ENCODE assay signal across 8 cellular contexts in the genomic region with DNA sequence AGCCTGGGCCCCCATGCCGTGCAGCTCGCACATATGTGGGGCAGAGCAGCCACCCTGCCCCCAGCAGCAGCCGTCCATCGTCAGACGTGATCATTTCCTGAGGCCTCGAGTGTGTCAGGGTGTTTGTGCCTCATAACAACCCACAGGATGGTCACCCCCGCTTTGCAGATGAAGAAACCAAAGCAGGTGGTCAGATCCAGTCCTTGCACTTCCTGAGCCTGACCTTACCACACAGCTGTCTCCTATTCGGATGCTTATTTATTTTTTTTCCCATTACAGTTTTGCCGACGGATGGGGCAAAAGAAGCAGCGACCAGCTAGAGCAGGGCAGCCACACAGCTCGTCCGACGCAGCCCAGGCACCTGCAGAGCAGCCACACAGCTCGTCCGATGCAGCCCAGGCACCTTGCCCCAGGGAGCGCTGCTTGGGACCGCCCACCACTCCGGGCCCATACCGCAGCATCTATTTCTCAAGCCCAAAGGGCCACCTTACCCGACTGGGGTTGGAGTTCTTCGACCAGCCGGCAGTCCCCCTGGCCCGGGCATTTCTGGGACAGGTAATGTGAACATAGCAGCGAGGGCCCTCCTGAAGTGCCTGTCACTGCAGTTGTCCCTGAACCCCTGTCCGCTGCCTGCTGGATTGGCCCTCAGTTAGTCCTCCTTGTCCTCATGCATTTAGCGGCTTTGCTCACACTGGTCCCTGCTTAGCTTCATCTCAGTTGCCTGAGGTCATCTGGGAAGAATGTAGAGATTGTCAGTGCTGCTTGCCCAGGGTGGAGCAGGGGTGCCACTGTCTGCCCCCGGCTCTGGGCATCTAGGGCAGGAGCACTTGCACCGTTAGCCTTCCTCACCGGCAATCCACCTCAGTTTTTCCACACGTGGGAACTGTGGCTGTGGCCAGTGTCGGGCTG. TPM values are rescaled to one million over a fixed set of nuclear protein-coding genes. Genes with fewer than 3 reads are reported as not detected.
DNase-seq lines count a peak whose midpoint lies in the region; ATAC-seq, FAIRE-seq and TF ChIP-seq lines count a peak whose summit lies in the region.

No MANE protein-coding gene starts in this region.

- no peak for ATAC-seq in GM18861 (IDR thresholded peaks at IDR 0.05; ENCODE audit: unreplicated experiment)

- TF ChIP-seq POLR2A in H1 (IDR thresholded peaks at IDR 0.05; ENCODE audit: control extremely low read depth in 1 of 2, low read depth in 2 of 2, low read length in 2 of 2): no peak

- no peak overlapping the region for H2BK120ac ChIP-seq in H1 (replicated peaks; ENCODE audit: low read depth, low read length)

- no peak overlapping the region for H2BK5ac ChIP-seq in H1 (ENCODE audit: low read depth, low read length)

- DNase-seq in H1 (ENCODE audit: low read depth in 1 of 2, low spot score in 2 of 2) (no peak), NCI-H2227 treated with DMSO at 0.1 percent for 48 hours (lab: John Stamatoyannopoulos, UW) (no peak), HuH-7.5 (ENCODE audit: low spot score) (no peak), GM10266 (ENCODE audit: extremely low spot score) (no peak)

- no peak overlapping the region for H3K56ac ChIP-seq in H1 (replicated peaks; ENCODE audit: insufficient read length, low read depth, low read length)

- no peaks in the 10 kb centered on the region for H3F3A ChIP-seq in DOHH2 (ENCODE audit: control insufficient read depth, insufficient read depth)

- H3K79me1 ChIP-seq in H1 (ENCODE audit: low read depth, low read length): no peaks in the 10 kb centered on the region

- no peak overlapping the region for H3K27ac ChIP-seq in DOHH2 (ENCODE audit: low read depth, low read length)
- H3K27ac ChIP-seq in OCI-LY3 (ENCODE audit: low read length): no peak overlapping the region
- no peak overlapping the region for H3K27ac ChIP-seq in H1 (ENCODE audit: low read depth, low read length)
- peak overlapping the region; percentile 32 for H3K27ac ChIP-seq in parathyroid adenoma

- H3K9me2 ChIP-seq in DOHH2 (replicated peaks; ENCODE audit: control insufficient read depth, low read length): no peaks in the 10 kb centered on the region

- CTCF ChIA-PET in H1 (lab: Charles Lee; ENCODE audit: partially characterized antibody): interaction anchor here (1.0 to 25.7 kb wide), 4 partner anchors 10 to 102 kb away, joined by 3 to 856 read pairs (median 20); a partner anchor contains a TSS

- H3K23me2 ChIP-seq in H1 (ENCODE audit: low read depth, low read length): peaks cover 15% of the 10 kb centered on the region; the same call in 1 of the 2 replicates

- TF ChIP-seq EP300 in H1 (IDR thresholded peaks at IDR 0.05; ENCODE audit: borderline replicate concordance in 1 of 2, low read depth in 2 of 2, low read length in 2 of 2): no peak

- H3K4me2 ChIP-seq in DOHH2 (ENCODE audit: low read length) (peak overlapping the region; percentile 83), OCI-LY3 (ENCODE audit: low read length) (peak overlapping the region; percentile 85), H1 (ENCODE audit: insufficient read depth in 1 of 2, low read depth in 2 of 2, low read length in 2 of 2) (peak overlapping the region; percentile 92 to 95; a peak in 3 of 4 replicates), parathyroid adenoma (ENCODE audit: low read length) (peak overlapping the region; percentile 67)

- peak overlapping the region; percentile 83 for H3K9ac ChIP-seq in OCI-LY3 (ENCODE audit: low read length)
- H3K9ac ChIP-seq in H1 (replicated peaks in 1 of 4; ENCODE audit: extremely low read depth in 1 of 4, low read depth in 3 of 4, low read length in 3 of 4): no peak overlapping the region
- no peak overlapping the region for H3K9ac ChIP-seq in parathyroid adenoma

- no peak overlapping the region for H4K91ac ChIP-seq in H1 (replicated peaks; ENCODE audit: insufficient read length, low read length)

- 85% methylated on average over 32 of the region's 32 CpGs; no CpG with 5 or more reads in 1 of the 2 experiments for WGBS in H1 (ENCODE audit: extremely low coverage in 1 of 2, insufficient coverage in 1 of 2, insufficient read length in 1 of 2, insufficient replicate concordance in 2 of 2, low coverage in 1 of 2, low lambda C conversion rate in 2 of 2, missing lambda C conversion rate in 1 of 2), 2 experiments

- TF ChIP-seq RAD21 in H1 (IDR thresholded peaks at IDR 0.05 in 1 of 2, conservative IDR thresholded peaks at IDR 0.05 in 1 of 2; ENCODE audit: low read depth in 2 of 2, low read length in 2 of 2): no peak

- H3K27me3 ChIP-seq in DOHH2 (ENCODE audit: control insufficient read depth, low read length) (peaks cover under 1% of the 10 kb centered on the region; the same call in 1 of the 2 replicates), OCI-LY3 (ENCODE audit: low read depth, low read length) (no peaks in the 10 kb centered on the region), H1 (replicated peaks in 1 of 4; ENCODE audit: control insufficient read depth in 3 of 4, extremely low read depth in 1 of 4, insufficient read depth in 3 of 4, low read length in 3 of 4) (peaks cover 0 to 4% (median 2%) of the 10 kb centered on the region in 4 experiments; a peak in 3 of 7 replicates), parathyroid adenoma (ENCODE audit: control insufficient read depth, insufficient read depth, low read length) (no peaks in the 10 kb centered on the region)

- no peak overlapping the region for H2BK15ac ChIP-seq in H1 (ENCODE audit: low read length)

- no peak overlapping the region for H4K8ac ChIP-seq in H1 (ENCODE audit: extremely low read depth, insufficient read depth, low read length)

- FAIRE-seq in H1 (lab: Jason Lieb, UNC): no peak

- no peak overlapping the region for H3K4ac ChIP-seq in H1 (replicated peaks; ENCODE audit: insufficient read length, low read depth, low read length)

- H3K14ac ChIP-seq in H1 (ENCODE audit: insufficient read length): no peak overlapping the region

- no peak overlapping the region for H2BK12ac ChIP-seq in H1 (ENCODE audit: low read depth, low read length)

- peak overlapping the region; percentile 75 for H3K4me3 ChIP-seq in DOHH2 (ENCODE audit: low read length)
- H3K4me3 ChIP-seq in OCI-LY3 (ENCODE audit: low read length): peak overlapping the region; percentile 92
- H3K4me3 ChIP-seq in H1 (ENCODE audit: extremely low read depth in 1 of 4, insufficient read depth in 2 of 4, low read depth in 3 of 4, low read length in 4 of 4): 0 out of 8 replicates have a peak overlapping the region, but pooled peaks of 1 of the 4 experiments have one; percentile 61
- no peak overlapping the region for H3K4me3 ChIP-seq in parathyroid adenoma (ENCODE audit: low read depth, low read length)

- H2BK20ac ChIP-seq in H1 (ENCODE audit: low read length): no peak overlapping the region

- H2AFZ ChIP-seq in OCI-LY3 (ENCODE audit: low read depth, low read length) (no peak overlapping the region), H1 (ENCODE audit: low read length) (no peak overlapping the region), parathyroid adenoma (no peak overlapping the region)

- H3K4me1 ChIP-seq in DOHH2 (ENCODE audit: control insufficient read depth, low read length): peaks cover 25% of the 10 kb centered on the region
- H3K4me1 ChIP-seq in OCI-LY3 (ENCODE audit: low read length): peaks cover 28% of the 10 kb centered on the region
- H3K4me1 ChIP-seq in H1 (replicated peaks in 1 of 4; ENCODE audit: control insufficient read depth in 3 of 4, insufficient read depth in 4 of 4, low read length in 3 of 4): peaks cover 6 to 47% (median 28%) of the 10 kb centered on the region in 4 experiments
- peaks cover 12% of the 10 kb centered on the region for H3K4me1 ChIP-seq in parathyroid adenoma

- H3K79me2 ChIP-seq in DOHH2 (ENCODE audit: control insufficient read depth, low read length): peaks cover 7% of the 10 kb centered on the region
- H3K79me2 ChIP-seq in OCI-LY3 (ENCODE audit: low read length): peaks cover 19% of the 10 kb centered on the region
- H3K79me2 ChIP-seq in H1 (ENCODE audit: control insufficient read depth in 1 of 2, insufficient read depth in 2 of 2, low read length in 2 of 2): no peaks in the 10 kb centered on the region
- H3K79me2 ChIP-seq in parathyroid adenoma: no peaks in the 10 kb centered on the region

- H2AK5ac ChIP-seq in H1 (ENCODE audit: low read depth, low read length): no peak overlapping the region

- POLR2A ChIA-PET in H1 (lab: Charles Lee; ENCODE audit: partially characterized antibody): interaction anchor here (1.0 to 3.2 kb wide), 7 partner anchors 9 to 26 kb away, joined by 3 to 19 read pairs (median 3); a partner anchor contains a TSS

- H3K9me3 ChIP-seq in DOHH2 (ENCODE audit: control insufficient read depth, insufficient read depth, low read length) (no peaks in the 10 kb centered on the region), OCI-LY3 (ENCODE audit: insufficient read depth, low read length) (no peaks in the 10 kb centered on the region), H1 (ENCODE audit: insufficient read depth in 2 of 2, low read depth in 1 of 2, low read length in 1 of 2) (no peaks in the 10 kb centered on the region), parathyroid adenoma (ENCODE audit: control insufficient read depth, low read length) (no peaks in the 10 kb centered on the region)

- H4K5ac ChIP-seq in H1 (ENCODE audit: insufficient read length, low read depth, low read length): no peak overlapping the region

- H3K36me3 ChIP-seq in DOHH2 (ENCODE audit: control insufficient read depth, low read length): peaks cover 17% of the 10 kb centered on the region; the same call in 1 of the 2 replicates
- H3K36me3 ChIP-seq in OCI-LY3 (replicated peaks; ENCODE audit: low read depth, low read length): peaks cover 33% of the 10 kb centered on the region
- peaks cover 0 to 2% (median 0%) of the 10 kb centered on the region in 4 experiments; a peak in 1 of 8 replicates for H3K36me3 ChIP-seq in H1 (ENCODE audit: control insufficient read depth in 2 of 4, insufficient read depth in 4 of 4, low read length in 3 of 4)
- H3K36me3 ChIP-seq in parathyroid adenoma (ENCODE audit: control insufficient read depth, insufficient read depth, low read length): no peaks in the 10 kb centered on the region

- H4K20me1 ChIP-seq in DOHH2 (ENCODE audit: control insufficient read depth, insufficient read depth, low read depth, low read length) (no peaks in the 10 kb centered on the region), OCI-LY3 (ENCODE audit: insufficient read depth, low read length) (no peaks in the 10 kb centered on the region), H1 (replicated peaks in 1 of 2; ENCODE audit: control insufficient read depth in 1 of 2, insufficient read depth in 2 of 2, low read length in 2 of 2) (peaks cover 2 to 5% of the 10 kb centered on the region in 2 experiments)

- TF ChIP-seq CTCF in DOHH2 (IDR thresholded peaks at IDR 0.05; ENCODE audit: low read depth, low read length, poor library complexity, severe bottlenecking): no peak
- TF ChIP-seq CTCF in OCI-LY3 (IDR thresholded peaks at IDR 0.05; ENCODE audit: low read depth, low read length): no peak
- TF ChIP-seq CTCF in H1 (IDR thresholded peaks at IDR 0.05; ENCODE audit: control extremely low read depth in 1 of 3, insufficient read depth in 1 of 3, low read depth in 1 of 3, low read length in 3 of 3): no peak
- TF ChIP-seq CTCF in parathyroid adenoma (IDR thresholded peaks at IDR 0.05): no peak
- TF ChIP-seq CTCF in GM10266 (IDR thresholded peaks at IDR 0.05; ENCODE audit: control insufficient read depth, insufficient read depth, low read depth, missing control alignments): no peak

- no peak overlapping the region for H3K23ac ChIP-seq in H1 (ENCODE audit: insufficient read length)

- no peak overlapping the region for H3K18ac ChIP-seq in H1 (ENCODE audit: extremely low read depth, low read length)

RNA-seq across cellular contexts. Expression of a gene that starts 1.4 kb away (rescaled TPM):
- 35.8 and 37.6 TPM in 2 replicates for total RNA-seq in H1 (2021; fragmentation: NEBNext Ultra II Directional; extraction: Animal tissue kit (Norgen Biotek cat#: 25700))
- 83.7 and 107 TPM in 2 replicates for polyA plus RNA-seq in H1 (2011; rRNA removed)
- polyA plus RNA-seq in H1 (2011; cell fraction: cytosol; rRNA removed): 62.4 TPM
- 62.1 TPM for polyA plus RNA-seq in H1 (2011; cell fraction: nucleus; rRNA removed)
- polyA plus RNA-seq in H1 (2012, experiment 1 of 2): 28.1 to 43.9 TPM (median 40.6 TPM) in 4 replicates
- 59.4 TPM for polyA plus RNA-seq in H1 (2012, experiment 2 of 2)
- 57.3 TPM for polyA plus RNA-seq in H1 (2013, experiment 1 of 2)
- polyA plus RNA-seq in H1 (2013, experiment 2 of 2): 56.6 TPM
- 7.2 and 9.8 TPM in 2 replicates for polyA minus RNA-seq in H1 (2011; rRNA and poly(A)+ RNA removed)
- polyA minus RNA-seq in H1 (2011; cell fraction: cytosol; rRNA and poly(A)+ RNA removed): 31.9 TPM
- 21.6 TPM for polyA minus RNA-seq in H1 (2011; cell fraction: nucleus; rRNA and poly(A)+ RNA removed)

RNA-seq across cellular contexts. Expression of a gene that starts 7.0 kb away (rescaled TPM):
- 32.5 and 37.4 TPM in 2 replicates for total RNA-seq in H1 (2021; fragmentation: NEBNext Ultra II Directional; extraction: Animal tissue kit (Norgen Biotek cat#: 25700))
- 51.6 and 76.9 TPM in 2 replicates for polyA plus RNA-seq in H1 (2011; rRNA removed)
- polyA plus RNA-seq in H1 (2011; cell fraction: cytosol; rRNA removed): 45.9 TPM
- polyA plus RNA-seq in H1 (2011; cell fraction: nucleus; rRNA removed): 462 TPM
- 29.1 to 43.2 TPM (median 40.3 TPM) in 4 replicates for polyA plus RNA-seq in H1 (2012, experiment 1 of 2)
- 31.7 TPM for polyA plus RNA-seq in H1 (2012, experiment 2 of 2)
- polyA plus RNA-seq in H1 (2013, experiment 1 of 2): 41.3 TPM
- polyA plus RNA-seq in H1 (2013, experiment 2 of 2): 37.4 TPM
- 21.8 and 30.8 TPM in 2 replicates for polyA minus RNA-seq in H1 (2011; rRNA and poly(A)+ RNA removed)
- 18.2 TPM for polyA minus RNA-seq in H1 (2011; cell fraction: cytosol; rRNA and poly(A)+ RNA removed)
- polyA minus RNA-seq in H1 (2011; cell fraction: nucleus; rRNA and poly(A)+ RNA removed): 49.7 TPM

RNA-seq across cellular contexts. Expression of a gene that starts 25.8 kb away (rescaled TPM):
- total RNA-seq in H1 (2021; fragmentation: NEBNext Ultra II Directional; extraction: Animal tissue kit (Norgen Biotek cat#: 25700)): 49.6 and 58.4 TPM in 2 replicates
- 45.2 and 53.0 TPM in 2 replicates for polyA plus RNA-seq in H1 (2011; rRNA removed)
- polyA plus RNA-seq in H1 (2011; cell fraction: cytosol; rRNA removed): 75.6 TPM
- 48.5 TPM for polyA plus RNA-seq in H1 (2011; cell fraction: nucleus; rRNA removed)
- polyA plus RNA-seq in H1 (2012, experiment 1 of 2): 62.8 to 118 TPM (median 92.7 TPM) in 4 replicates
- polyA plus RNA-seq in H1 (2012, experiment 2 of 2): 122 TPM
- 52.3 TPM for polyA plus RNA-seq in H1 (2013, experiment 1 of 2)
- 51.6 TPM for polyA plus RNA-seq in H1 (2013, experiment 2 of 2)
- 20.7 and 26.8 TPM in 2 replicates for polyA minus RNA-seq in H1 (2011; rRNA and poly(A)+ RNA removed)
- polyA minus RNA-seq in H1 (2011; cell fraction: cytosol; rRNA and poly(A)+ RNA removed): 21.7 TPM
- polyA minus RNA-seq in H1 (2011; cell fraction: nucleus; rRNA and poly(A)+ RNA removed): 18.0 TPM

RNA-seq across cellular contexts. Expression of a gene that starts 26.0 kb away (rescaled TPM):
- 45.4 and 49.6 TPM in 2 replicates for total RNA-seq in H1 (2021; fragmentation: NEBNext Ultra II Directional; extraction: Animal tissue kit (Norgen Biotek cat#: 25700))
- 76.5 and 80.5 TPM in 2 replicates for polyA plus RNA-seq in H1 (2011; rRNA removed)
- polyA plus RNA-seq in H1 (2011; cell fraction: cytosol; rRNA removed): 82.5 TPM
- 52.0 TPM for polyA plus RNA-seq in H1 (2011; cell fraction: nucleus; rRNA removed)
- 55.4 to 63.9 TPM (median 58.6 TPM) in 4 replicates for polyA plus RNA-seq in H1 (2012, experiment 1 of 2)
- 25.1 TPM for polyA plus RNA-seq in H1 (2012, experiment 2 of 2)
- 41.3 TPM for polyA plus RNA-seq in H1 (2013, experiment 1 of 2)
- 43.7 TPM for polyA plus RNA-seq in H1 (2013, experiment 2 of 2)
- 44.6 and 52.4 TPM in 2 replicates for polyA minus RNA-seq in H1 (2011; rRNA and poly(A)+ RNA removed)
- 25.0 TPM for polyA minus RNA-seq in H1 (2011; cell fraction: cytosol; rRNA and poly(A)+ RNA removed)
- 17.7 TPM for polyA minus RNA-seq in H1 (2011; cell fraction: nucleus; rRNA and poly(A)+ RNA removed)

RNA-seq across cellular contexts. Expression of a gene that starts 59.1 kb away (rescaled TPM):
- 34.2 and 37.8 TPM in 2 replicates for total RNA-seq in H1 (2021; fragmentation: NEBNext Ultra II Directional; extraction: Animal tissue kit (Norgen Biotek cat#: 25700))
- 22.9 and 37.8 TPM in 2 replicates for polyA plus RNA-seq in H1 (2011; rRNA removed)
- polyA plus RNA-seq in H1 (2011; cell fraction: cytosol; rRNA removed): 12.3 TPM
- 50.7 TPM for polyA plus RNA-seq in H1 (2011; cell fraction: nucleus; rRNA removed)
- polyA plus RNA-seq in H1 (2012, experiment 1 of 2): 29.5 to 47.7 TPM (median 43.8 TPM) in 4 replicates
- polyA plus RNA-seq in H1 (2012, experiment 2 of 2): 45.1 TPM
- polyA plus RNA-seq in H1 (2013, experiment 1 of 2): 27.6 TPM
- polyA plus RNA-seq in H1 (2013, experiment 2 of 2): 24.6 TPM
- 18.0 and 22.1 TPM in 2 replicates for polyA minus RNA-seq in H1 (2011; rRNA and poly(A)+ RNA removed)
- 22.2 TPM for polyA minus RNA-seq in H1 (2011; cell fraction: cytosol; rRNA and poly(A)+ RNA removed)
- polyA minus RNA-seq in H1 (2011; cell fraction: nucleus; rRNA and poly(A)+ RNA removed): 31.8 TPM
